27 cellular contexts compared by ENCODE assay signal in the genomic region with DNA sequence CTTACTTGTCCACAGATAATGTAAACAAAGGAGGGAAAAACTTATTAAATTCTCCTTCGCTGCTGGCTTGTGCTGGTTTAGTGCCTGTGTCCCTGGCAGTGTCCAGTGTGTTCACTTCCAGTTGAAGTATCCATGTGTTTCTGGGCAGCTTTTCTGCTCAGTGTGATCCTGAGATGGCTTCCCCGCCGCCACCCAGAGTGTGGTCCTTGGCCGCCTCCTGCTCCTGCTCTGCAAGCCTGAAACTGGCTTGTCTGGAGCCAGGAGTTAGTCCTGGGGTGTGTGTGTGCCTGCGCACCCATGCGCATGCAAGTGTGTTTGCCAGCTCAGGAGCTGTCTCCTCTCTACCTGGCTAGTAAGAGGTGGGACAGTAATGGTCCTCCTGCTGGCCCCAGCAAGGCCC.
"Had no signal": no experiment of that assay in that cellular context is flagged by ENCODE, and none has a peak within 500 bp of the region (broad histone marks: within the 10 kb centered on the region; RNA-seq: fewer than 3 reads in every experiment).

No MANE protein-coding gene starts in this region.

- DNase-seq: activated B cell treated with CpG ODN at 0.5 μM for 24 hours; activated CD4-positive, alpha-beta memory T cell treated with anti-CD3 and anti-CD28 coated beads for 36 hours; activated CD4-positive, alpha-beta T cell treated with anti-CD3 and anti-CD28 coated beads, Interleukin-2, amount 10 ng/mL, durations not matched to agents 7 days and 5 days; activated CD8-positive, alpha-beta memory T cell treated with anti-CD3 and anti-CD28 coated beads for 24 hours; activated effector memory CD4-positive, alpha-beta T cell treated with anti-CD3 and anti-CD28 coated beads, Interleukin-2, amount 50 U/mL, for 16 hours; activated naive CD4-positive, alpha-beta T cell treated with Interleukin-2 at 50 U/mL for 16 hours; activated naive CD8-positive, alpha-beta T cell treated with anti-CD3 and anti-CD28 coated beads, Interleukin-2, amount 50 U/mL, for 24 hours; activated T-cell treated with anti-CD3 and anti-CD28 coated beads, Interleukin-2, amount 50 U/mL, for 4 hours; amniotic stem cell; body of pancreas; central memory CD4-positive, alpha-beta T cell; Karpas-422; MM.1S; NCI-H1105; NCI-H1436; NCI-H1694 treated with DMSO at 0.1 percent for 48 hours; NCI-H2029 treated with DMSO at 0.1 percent for 48 hours; NCI-H2227 treated with DMSO at 0.1 percent for 48 hours; NCI-H446 treated with DMSO at 0.1 percent for 48 hours; NCI-H524 treated with DMSO at 0.1 percent for 48 hours; NCI-H774; SIG-M5; T-helper 17 cell; T-helper 9 cell had no signal

- H3K27ac ChIP-seq: ascending aorta, body of pancreas had no signal

- H3K9me3 ChIP-seq: ascending aorta, body of pancreas had no signal

- H3K4me3 ChIP-seq: ascending aorta, body of pancreas, K562 had no signal

- ATAC-seq: activated naive CD4-positive, alpha-beta T cell treated with anti-CD3 and anti-CD28 coated beads, Interleukin-2, amount 50 U/mL, for 72 hours; activated naive CD8-positive, alpha-beta T cell treated with anti-CD3 and anti-CD28 coated beads, Interleukin-2, amount 50 U/mL, for 24 hours; activated T-cell treated with anti-CD3 and anti-CD28 coated beads, Interleukin-2, amount 50 U/mL, for 4 hours; body of pancreas; K562; T-helper 17 cell had no signal

- H3K27me3 ChIP-seq: ascending aorta, body of pancreas had no signal

- H3K4me1 ChIP-seq: ascending aorta had no signal
